Comparison of ENCODE assay signal across 4 cellular contexts in the genomic region with DNA sequence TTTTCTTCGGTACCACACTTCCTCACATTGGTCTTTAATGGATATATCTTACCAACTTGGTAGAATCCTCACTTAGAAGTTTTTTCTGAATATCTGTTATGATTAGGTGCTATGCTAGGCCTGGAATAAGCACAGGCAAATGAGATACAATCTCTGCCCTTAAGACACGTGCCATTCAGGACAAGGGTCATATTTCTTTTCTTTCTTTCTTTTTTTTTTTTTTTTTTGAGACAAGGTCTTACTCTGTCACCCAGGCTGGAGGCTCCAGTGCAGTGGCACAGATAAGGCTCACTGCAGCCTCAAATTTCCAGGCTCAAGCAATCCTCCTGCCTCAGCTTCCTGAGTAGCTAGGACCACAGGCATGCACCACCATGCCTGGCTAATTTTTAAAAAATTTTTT. TPM values are rescaled to one million over a fixed set of nuclear protein-coding genes. Genes with fewer than 3 reads are reported as not detected.
"Had no signal": no experiment of that assay in that cellular context is flagged by ENCODE, and none has a peak within 500 bp of the region (broad histone marks: within the 10 kb centered on the region; RNA-seq: fewer than 3 reads in every experiment).

No MANE protein-coding gene starts in this region.

RNA-seq across cellular contexts. Expression of a gene that starts 23.0 kb away (rescaled TPM):
- total RNA-seq: neural crest cell, osteocyte had no signal

RNA-seq across cellular contexts. Expression of a gene that starts 52.3 kb away (rescaled TPM):
- total RNA-seq: thoracic aorta had no signal
- polyA plus RNA-seq: naive thymus-derived CD8-positive, alpha-beta T cell had no signal

RNA-seq across cellular contexts. Expression of a gene that starts 52.5 kb away (rescaled TPM):
- total RNA-seq: osteocyte had no signal
